In the genomic region with DNA sequence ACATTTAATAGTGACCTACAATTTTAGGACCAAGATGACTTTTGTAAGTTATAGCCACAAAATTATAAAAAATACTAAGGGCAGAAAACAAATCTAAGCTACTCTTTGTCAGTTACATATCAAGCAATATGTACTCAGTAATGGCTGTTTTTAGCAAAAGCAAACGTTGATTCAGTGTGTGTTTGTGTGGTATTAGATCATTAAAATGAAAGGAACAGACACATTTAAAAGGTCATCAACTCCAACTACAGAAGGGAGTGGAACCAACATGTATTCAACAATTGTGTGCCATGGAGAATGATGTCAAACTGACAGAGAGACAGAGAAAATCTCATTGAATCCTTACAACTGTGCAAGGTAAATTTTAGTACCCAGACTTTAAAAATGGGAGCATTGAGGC, we compare ENCODE assay signal across 1 cellular context.
TF ChIP-seq lines count a peak whose summit lies in the region.

No MANE protein-coding gene starts in this region.

TF ChIP-seq in HepG2, 621 proteins besides CTCF, POLR2A, EP300 and RAD21:
- no peak for TF ChIP-seq AGO2 (optimal IDR thresholded peaks at IDR 0.05; ENCODE audit: low read depth, low read length)
- no peak for TF ChIP-seq ZNF660 (CRISPR knock-in tag; IDR thresholded peaks at IDR 0.05; ENCODE audit: borderline replicate concordance, low read depth)
- TF ChIP-seq FOXM1 (CRISPR knock-in tag; IDR thresholded peaks at IDR 0.05) = no peak
- no peak for TF ChIP-seq MIER3 (CRISPR knock-in tag; IDR thresholded peaks at IDR 0.05; ENCODE audit: borderline replicate concordance)
- no peak for TF ChIP-seq PLRG1 (conservative IDR thresholded peaks at IDR 0.05)
- peak; percentile 45; the same call in 1 of the 2 replicates for TF ChIP-seq TBX3 (IDR thresholded peaks at IDR 0.05; ENCODE audit: borderline replicate concordance)
- TF ChIP-seq, protein P1, sequence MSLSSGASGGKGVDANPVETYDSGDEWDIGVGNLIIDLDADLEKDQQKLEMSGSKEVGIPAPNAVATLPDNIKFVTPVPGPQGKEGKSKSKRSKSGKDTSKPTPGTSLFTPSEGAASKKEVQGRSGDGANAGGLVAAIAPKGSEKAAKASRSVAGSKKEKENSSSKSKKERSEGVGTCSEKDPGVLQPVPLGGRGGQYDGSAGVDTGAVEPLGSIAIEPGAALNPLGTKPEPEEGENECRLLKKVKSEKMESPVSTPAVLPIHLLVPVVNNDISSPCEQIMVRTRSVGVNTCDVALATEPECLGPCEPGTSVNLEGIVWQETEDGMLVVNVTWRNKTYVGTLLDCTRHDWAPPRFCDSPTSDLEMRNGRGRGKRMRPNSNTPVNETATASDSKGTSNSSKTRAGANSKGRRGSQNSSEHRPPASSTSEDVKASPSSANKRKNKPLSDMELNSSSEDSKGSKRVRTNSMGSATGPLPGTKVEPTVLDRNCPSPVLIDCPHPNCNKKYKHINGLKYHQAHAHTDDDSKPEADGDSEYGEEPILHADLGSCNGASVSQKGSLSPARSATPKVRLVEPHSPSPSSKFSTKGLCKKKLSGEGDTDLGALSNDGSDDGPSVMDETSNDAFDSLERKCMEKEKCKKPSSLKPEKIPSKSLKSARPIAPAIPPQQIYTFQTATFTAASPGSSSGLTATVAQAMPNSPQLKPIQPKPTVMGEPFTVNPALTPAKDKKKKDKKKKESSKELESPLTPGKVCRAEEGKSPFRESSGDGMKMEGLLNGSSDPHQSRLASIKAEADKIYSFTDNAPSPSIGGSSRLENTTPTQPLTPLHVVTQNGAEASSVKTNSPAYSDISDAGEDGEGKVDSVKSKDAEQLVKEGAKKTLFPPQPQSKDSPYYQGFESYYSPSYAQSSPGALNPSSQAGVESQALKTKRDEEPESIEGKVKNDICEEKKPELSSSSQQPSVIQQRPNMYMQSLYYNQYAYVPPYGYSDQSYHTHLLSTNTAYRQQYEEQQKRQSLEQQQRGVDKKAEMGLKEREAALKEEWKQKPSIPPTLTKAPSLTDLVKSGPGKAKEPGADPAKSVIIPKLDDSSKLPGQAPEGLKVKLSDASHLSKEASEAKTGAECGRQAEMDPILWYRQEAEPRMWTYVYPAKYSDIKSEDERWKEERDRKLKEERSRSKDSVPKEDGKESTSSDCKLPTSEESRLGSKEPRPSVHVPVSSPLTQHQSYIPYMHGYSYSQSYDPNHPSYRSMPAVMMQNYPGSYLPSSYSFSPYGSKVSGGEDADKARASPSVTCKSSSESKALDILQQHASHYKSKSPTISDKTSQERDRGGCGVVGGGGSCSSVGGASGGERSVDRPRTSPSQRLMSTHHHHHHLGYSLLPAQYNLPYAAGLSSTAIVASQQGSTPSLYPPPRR (CRISPR knock-in tag; IDR thresholded peaks at IDR 0.05; ENCODE audit: borderline replicate concordance) = peak; percentile 36; the same call in 1 of the 2 replicates
- no peak for TF ChIP-seq HOXD1 (CRISPR knock-in tag; IDR thresholded peaks at IDR 0.05)
- TF ChIP-seq HMG20B (CRISPR knock-in tag; conservative IDR thresholded peaks at IDR 0.05) = no peak
- no peak for TF ChIP-seq ZNF260 (CRISPR knock-in tag; IDR thresholded peaks at IDR 0.05; ENCODE audit: borderline replicate concordance, low read depth)
- TF ChIP-seq RARA (CRISPR knock-in tag; IDR thresholded peaks at IDR 0.05) = peak; percentile 78
- no peak for TF ChIP-seq ZNF230 (CRISPR knock-in tag; IDR thresholded peaks at IDR 0.05)
- TF ChIP-seq, protein P2, sequence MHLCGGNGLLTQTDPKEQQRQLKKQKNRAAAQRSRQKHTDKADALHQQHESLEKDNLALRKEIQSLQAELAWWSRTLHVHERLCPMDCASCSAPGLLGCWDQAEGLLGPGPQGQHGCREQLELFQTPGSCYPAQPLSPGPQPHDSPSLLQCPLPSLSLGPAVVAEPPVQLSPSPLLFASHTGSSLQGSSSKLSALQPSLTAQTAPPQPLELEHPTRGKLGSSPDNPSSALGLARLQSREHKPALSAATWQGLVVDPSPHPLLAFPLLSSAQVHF (CRISPR knock-in tag; IDR thresholded peaks at IDR 0.05) = no peak
- TF ChIP-seq, protein P3, sequence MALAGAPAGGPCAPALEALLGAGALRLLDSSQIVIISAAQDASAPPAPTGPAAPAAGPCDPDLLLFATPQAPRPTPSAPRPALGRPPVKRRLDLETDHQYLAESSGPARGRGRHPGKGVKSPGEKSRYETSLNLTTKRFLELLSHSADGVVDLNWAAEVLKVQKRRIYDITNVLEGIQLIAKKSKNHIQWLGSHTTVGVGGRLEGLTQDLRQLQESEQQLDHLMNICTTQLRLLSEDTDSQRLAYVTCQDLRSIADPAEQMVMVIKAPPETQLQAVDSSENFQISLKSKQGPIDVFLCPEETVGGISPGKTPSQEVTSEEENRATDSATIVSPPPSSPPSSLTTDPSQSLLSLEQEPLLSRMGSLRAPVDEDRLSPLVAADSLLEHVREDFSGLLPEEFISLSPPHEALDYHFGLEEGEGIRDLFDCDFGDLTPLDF (CRISPR knock-in tag; IDR thresholded peaks at IDR 0.05) = no peak
- 0 out of 2 replicates have a peak, but pooled peaks have one; percentile 36 for TF ChIP-seq ZNF7 (CRISPR knock-in tag; IDR thresholded peaks at IDR 0.05)
- TF ChIP-seq, protein P4, sequence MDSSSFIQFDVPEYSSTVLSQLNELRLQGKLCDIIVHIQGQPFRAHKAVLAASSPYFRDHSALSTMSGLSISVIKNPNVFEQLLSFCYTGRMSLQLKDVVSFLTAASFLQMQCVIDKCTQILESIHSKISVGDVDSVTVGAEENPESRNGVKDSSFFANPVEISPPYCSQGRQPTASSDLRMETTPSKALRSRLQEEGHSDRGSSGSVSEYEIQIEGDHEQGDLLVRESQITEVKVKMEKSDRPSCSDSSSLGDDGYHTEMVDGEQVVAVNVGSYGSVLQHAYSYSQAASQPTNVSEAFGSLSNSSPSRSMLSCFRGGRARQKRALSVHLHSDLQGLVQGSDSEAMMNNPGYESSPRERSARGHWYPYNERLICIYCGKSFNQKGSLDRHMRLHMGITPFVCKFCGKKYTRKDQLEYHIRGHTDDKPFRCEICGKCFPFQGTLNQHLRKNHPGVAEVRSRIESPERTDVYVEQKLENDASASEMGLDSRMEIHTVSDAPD (CRISPR knock-in tag; IDR thresholded peaks at IDR 0.05) = no peak
- TF ChIP-seq, protein P5, sequence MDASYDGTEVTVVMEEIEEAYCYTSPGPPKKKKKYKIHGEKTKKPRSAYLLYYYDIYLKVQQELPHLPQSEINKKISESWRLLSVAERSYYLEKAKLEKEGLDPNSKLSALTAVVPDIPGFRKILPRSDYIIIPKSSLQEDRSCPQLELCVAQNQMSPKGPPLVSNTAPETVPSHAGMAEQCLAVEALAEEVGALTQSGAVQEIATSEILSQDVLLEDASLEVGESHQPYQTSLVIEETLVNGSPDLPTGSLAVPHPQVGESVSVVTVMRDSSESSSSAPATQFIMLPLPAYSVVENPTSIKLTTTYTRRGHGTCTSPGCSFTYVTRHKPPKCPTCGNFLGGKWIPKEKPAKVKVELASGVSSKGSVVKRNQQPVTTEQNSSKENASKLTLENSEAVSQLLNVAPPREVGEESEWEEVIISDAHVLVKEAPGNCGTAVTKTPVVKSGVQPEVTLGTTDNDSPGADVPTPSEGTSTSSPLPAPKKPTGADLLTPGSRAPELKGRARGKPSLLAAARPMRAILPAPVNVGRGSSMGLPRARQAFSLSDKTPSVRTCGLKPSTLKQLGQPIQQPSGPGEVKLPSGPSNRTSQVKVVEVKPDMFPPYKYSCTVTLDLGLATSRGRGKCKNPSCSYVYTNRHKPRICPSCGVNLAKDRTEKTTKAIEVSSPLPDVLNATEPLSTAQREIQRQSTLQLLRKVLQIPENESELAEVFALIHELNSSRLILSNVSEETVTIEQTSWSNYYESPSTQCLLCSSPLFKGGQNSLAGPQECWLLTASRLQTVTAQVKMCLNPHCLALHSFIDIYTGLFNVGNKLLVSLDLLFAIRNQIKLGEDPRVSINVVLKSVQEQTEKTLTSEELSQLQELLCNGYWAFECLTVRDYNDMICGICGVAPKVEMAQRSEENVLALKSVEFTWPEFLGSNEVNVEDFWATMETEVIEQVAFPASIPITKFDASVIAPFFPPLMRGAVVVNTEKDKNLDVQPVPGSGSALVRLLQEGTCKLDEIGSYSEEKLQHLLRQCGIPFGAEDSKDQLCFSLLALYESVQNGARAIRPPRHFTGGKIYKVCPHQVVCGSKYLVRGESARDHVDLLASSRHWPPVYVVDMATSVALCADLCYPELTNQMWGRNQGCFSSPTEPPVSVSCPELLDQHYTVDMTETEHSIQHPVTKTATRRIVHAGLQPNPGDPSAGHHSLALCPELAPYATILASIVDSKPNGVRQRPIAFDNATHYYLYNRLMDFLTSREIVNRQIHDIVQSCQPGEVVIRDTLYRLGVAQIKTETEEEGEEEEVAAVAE (CRISPR knock-in tag; IDR thresholded peaks at IDR 0.05; ENCODE audit: borderline replicate concordance) = no peak
- TF ChIP-seq BCL6 (CRISPR knock-in tag; IDR thresholded peaks at IDR 0.05) = peak; percentile 66
- TF ChIP-seq FIP1L1 (IDR thresholded peaks at IDR 0.05; ENCODE audit: borderline replicate concordance, insufficient read depth, low read depth, low read length) = no peak
- no peak for TF ChIP-seq FOXA1 (IDR thresholded peaks at IDR 0.05)
- TF ChIP-seq FOXA1 (CRISPR knock-in tag; IDR thresholded peaks at IDR 0.05) = 0 out of 2 replicates have a peak, but pooled peaks have one; percentile 17
- TF ChIP-seq, protein P6, sequence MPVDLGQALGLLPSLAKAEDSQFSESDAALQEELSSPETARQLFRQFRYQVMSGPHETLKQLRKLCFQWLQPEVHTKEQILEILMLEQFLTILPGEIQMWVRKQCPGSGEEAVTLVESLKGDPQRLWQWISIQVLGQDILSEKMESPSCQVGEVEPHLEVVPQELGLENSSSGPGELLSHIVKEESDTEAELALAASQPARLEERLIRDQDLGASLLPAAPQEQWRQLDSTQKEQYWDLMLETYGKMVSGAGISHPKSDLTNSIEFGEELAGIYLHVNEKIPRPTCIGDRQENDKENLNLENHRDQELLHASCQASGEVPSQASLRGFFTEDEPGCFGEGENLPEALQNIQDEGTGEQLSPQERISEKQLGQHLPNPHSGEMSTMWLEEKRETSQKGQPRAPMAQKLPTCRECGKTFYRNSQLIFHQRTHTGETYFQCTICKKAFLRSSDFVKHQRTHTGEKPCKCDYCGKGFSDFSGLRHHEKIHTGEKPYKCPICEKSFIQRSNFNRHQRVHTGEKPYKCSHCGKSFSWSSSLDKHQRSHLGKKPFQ (CRISPR knock-in tag; IDR thresholded peaks at IDR 0.05; ENCODE audit: insufficient replicate concordance) = no peak
- peak; percentile 63; the same call in 1 of the 2 replicates for TF ChIP-seq HHEX (CRISPR knock-in tag; IDR thresholded peaks at IDR 0.05)
